In the genomic region with DNA sequence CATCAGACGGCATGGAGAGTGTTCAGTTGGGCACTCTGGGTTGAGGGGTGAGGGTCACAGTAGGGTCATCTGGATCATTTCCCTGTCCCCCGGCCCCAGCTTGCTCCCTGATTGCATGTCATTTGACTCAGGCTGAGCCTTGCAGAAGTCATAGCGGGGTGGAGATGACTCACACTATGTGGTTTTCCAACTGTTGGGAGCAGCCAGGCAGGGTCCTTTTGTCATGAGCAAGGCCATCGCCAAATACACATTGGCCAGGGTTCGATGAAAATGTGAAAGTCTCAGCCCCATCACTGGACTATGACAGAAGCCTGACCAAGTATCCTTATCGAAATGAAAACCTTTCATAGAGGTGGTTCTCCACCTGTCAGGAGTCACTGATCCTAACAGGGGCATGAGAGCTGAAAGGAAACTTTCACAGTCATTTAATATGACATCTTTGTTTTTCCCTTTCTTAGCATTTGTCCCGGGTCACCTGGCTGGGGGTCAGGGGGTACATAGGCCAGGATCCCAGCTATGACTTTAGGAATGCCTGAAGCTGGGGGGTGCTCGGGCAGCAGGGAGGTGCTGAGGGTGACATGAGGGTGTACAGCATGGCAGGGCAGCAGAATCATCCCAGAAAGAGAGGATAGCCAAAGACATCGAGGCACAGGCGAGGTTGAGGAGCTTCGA, we compare ENCODE assay signal across 8 cellular contexts.
DNase-seq lines count a peak whose midpoint lies in the region; TF ChIP-seq lines count a peak whose summit lies in the region.

No MANE protein-coding gene starts in this region.

- intact Hi-C loops in CD14-positive monocyte (cut with micrococcal nuclease) = loop anchor here (1.0 to 10.0 kb wide), 8 partner anchors 8 to 208 kb away; a partner anchor contains a TSS

- peaks cover 0 to 3% (median 0%) of the 10 kb centered on the region in 3 donors for H3K27me3 Mint-ChIP-seq in CD14-positive monocyte (ENCODE audit: low read depth in 3 of 3)
- H3K27me3 Mint-ChIP-seq in nephron progenitor cell (ENCODE audit: low read depth, poor library complexity) = peaks cover 3% of the 10 kb centered on the region

- TF ChIP-seq CTCF in CD14-positive monocyte (IDR thresholded peaks at IDR 0.05) = no peak
- TF ChIP-seq CTCF in choroid plexus epithelial cell (conservative IDR thresholded peaks at IDR 0.05; ENCODE audit: low read depth, low read length) = no peak
- no peak for TF ChIP-seq CTCF in nephron progenitor cell (IDR thresholded peaks at IDR 0.05)

- H3K4me1 Mint-ChIP-seq in CD14-positive monocyte (peaks cover 100% of the 10 kb centered on the region), nephron progenitor cell (peaks cover 63% of the 10 kb centered on the region)

- H3K27ac Mint-ChIP-seq in CD14-positive monocyte (peak overlapping the region; percentile 96 to 100 (median 100)), nephron progenitor cell (peak overlapping the region; percentile 87)

- H3K4me3 ChIP-seq in choroid plexus epithelial cell (ENCODE audit: low read depth, low read length) = no peak overlapping the region

- H3K36me3 Mint-ChIP-seq in CD14-positive monocyte = peaks cover 12 to 22% of the 10 kb centered on the region in 2 donors
- H3K36me3 Mint-ChIP-seq in nephron progenitor cell (ENCODE audit: low read depth) = no peaks in the 10 kb centered on the region

- peak; percentile 98 for DNase-seq in CD14-positive monocyte (ENCODE audit: low spot score)
- DNase-seq in MV-4-11 (lab: John Stamatoyannopoulos, UW) = peak; percentile 99
- DNase-seq in choroid plexus epithelial cell (ENCODE audit: low read depth) = peak; percentile 64
- no peak for DNase-seq in nephron progenitor cell
- DNase-seq in activated gamma-delta T cell treated with Interleukin-2 at 50 U/mL for 16 hours = no peak
- no peak for DNase-seq in cerebellar cortex (ENCODE audit: low spot score)
- DNase-seq in NCI-H1436 treated with DMSO at 0.1 percent for 48 hours (lab: John Stamatoyannopoulos, UW) = no peak
- no peak for DNase-seq in NCI-H1436 (lab: John Stamatoyannopoulos, UW)

- peak overlapping the region in 1 of 2 donors; percentile 54 for H3K4me3 Mint-ChIP-seq in CD14-positive monocyte
- no peak overlapping the region for H3K4me3 Mint-ChIP-seq in nephron progenitor cell

- H3K9me3 Mint-ChIP-seq in CD14-positive monocyte = peaks cover 0 to 2% (median 0%) of the 10 kb centered on the region in 7 donors
- no peaks in the 10 kb centered on the region for H3K9me3 Mint-ChIP-seq in nephron progenitor cell

Comparison
In these comparisons a context has a peak if more than half of its experiments do, and no peak if none do; other contexts are left out.
1. DNase-seq: peak in CD14-positive monocyte (single experiment), MV-4-11 (single experiment) and choroid plexus epithelial cell (single experiment); none in nephron progenitor cell (single experiment), activated gamma-delta T cell treated with Interleukin-2 at 50 U/mL for 16 hours (single experiment), cerebellar cortex (single experiment), NCI-H1436 treated with DMSO at 0.1 percent for 48 hours (single experiment) and NCI-H1436 (single experiment).